Comparison of ENCODE assay signal across 16 cellular contexts in the genomic region with DNA sequence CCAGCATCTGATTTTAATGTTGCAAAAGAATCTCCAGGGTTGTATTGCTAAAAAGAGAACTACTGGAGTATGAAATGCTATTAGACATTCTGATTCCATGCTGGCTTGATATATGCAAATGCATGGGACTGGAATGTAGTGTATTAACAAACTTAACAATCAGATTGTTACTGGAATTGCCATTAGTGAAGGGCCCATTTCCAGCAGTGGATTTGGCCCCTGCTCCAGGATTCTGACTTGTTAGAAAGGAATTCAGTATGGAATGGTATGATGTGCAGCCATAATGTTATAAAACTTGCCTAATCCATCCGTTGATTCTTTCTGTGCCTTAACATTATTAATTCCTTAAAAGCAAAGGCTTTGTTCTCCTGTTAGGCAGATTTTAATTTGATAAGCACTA. TPM values are rescaled to one million over a fixed set of nuclear protein-coding genes. Genes with fewer than 3 reads are reported as not detected.
DNase-seq lines count a peak whose midpoint lies in the region; ATAC-seq, FAIRE-seq and TF ChIP-seq lines count a peak whose summit lies in the region.
"Had no signal": no experiment of that assay in that cellular context is flagged by ENCODE, and none has a peak within 500 bp of the region (broad histone marks: within the 10 kb centered on the region; RNA-seq: fewer than 3 reads in every experiment).

No MANE protein-coding gene starts in this region.

- H3K9me3 ChIP-seq in keratinocyte (ENCODE audit: control insufficient read depth, low read depth, low read length), result no peaks in the 10 kb centered on the region
- no peaks in the 10 kb centered on the region for H3K9me3 ChIP-seq in heart right ventricle
- no peaks in the 10 kb centered on the region for H3K9me3 ChIP-seq in PC-9 (ENCODE audit: insufficient read depth, low read depth)
- H3K9me3 ChIP-seq: A549 had no signal

- peak overlapping the region; percentile 20 for H3K4me2 ChIP-seq in keratinocyte (ENCODE audit: control insufficient read depth, extremely low read depth, insufficient read depth, low read depth, low read length)
- H3K4me2 ChIP-seq in PC-9, result no peak overlapping the region
- H3K4me2 ChIP-seq: A549 had no signal

- H3K4me1 Mint-ChIP-seq in HFFc6 (ENCODE audit: low read depth), result peaks cover 96% of the 10 kb centered on the region

- no peaks in the 10 kb centered on the region for H3K9me3 Mint-ChIP-seq in HFFc6
- H3K9me3 Mint-ChIP-seq: stimulated activated naive CD8-positive, alpha-beta T cell treated with anti-CD3 and anti-CD28 coated beads, Interleukin-15, Interleukin-2, amounts not matched to agents 100 ng/mL and 50 ng/mL, for 24 hours had no signal

- dilution Hi-C loops in keratinocyte (cut with MboI; ENCODE audit: extremely low pct_ligation_motif_present, low sequenced_read_pairs), result no loop called here

- no peaks in the 10 kb centered on the region for H3K9me2 ChIP-seq in PC-9 (ENCODE audit: insufficient read depth)

- FAIRE-seq in keratinocyte (lab: Jason Lieb, UNC), result peak; percentile 87
- FAIRE-seq: A549 had no signal

- H3K27me3 ChIP-seq in brain microvascular endothelial cell (replicated peaks) (no peaks in the 10 kb centered on the region), keratinocyte (ENCODE audit: control insufficient read depth, extremely low read depth, insufficient read depth, low read length) (no peaks in the 10 kb centered on the region), heart right ventricle (no peaks in the 10 kb centered on the region), PC-9 (ENCODE audit: insufficient read depth, low read depth) (no peaks in the 10 kb centered on the region)
- H3K27me3 ChIP-seq: cardiac muscle cell had no signal

- peaks cover 15% of the 10 kb centered on the region for H3K4me1 ChIP-seq in keratinocyte (ENCODE audit: control insufficient read depth, extremely low read depth, insufficient read depth, low read length)
- peaks cover 0 to 51% (median 7%) of the 10 kb centered on the region in 9 donors for H3K4me1 ChIP-seq in heart right ventricle
- no peaks in the 10 kb centered on the region for H3K4me1 ChIP-seq in PC-9 (replicated peaks; ENCODE audit: insufficient read depth)
- H3K4me1 ChIP-seq: A549 had no signal

- in situ Hi-C loops in ACHN (cut with HindIII; ENCODE audit: low pct_ligation_motif_present, low pct_unique_long_range_greater_than_20kb, low sequenced_read_pairs) (no loop called here), brain microvascular endothelial cell (cut with HindIII; ENCODE audit: low pct_ligation_motif_present, low sequenced_read_pairs) (no loop called here)

- peak overlapping the region; percentile 71 for H3K27ac Mint-ChIP-seq in HFFc6
- H3K27ac Mint-ChIP-seq: stimulated activated naive CD8-positive, alpha-beta T cell treated with anti-CD3 and anti-CD28 coated beads, Interleukin-15, Interleukin-2, amounts not matched to agents 100 ng/mL and 50 ng/mL, for 24 hours had no signal

- TF ChIP-seq CTCF in HFFc6 (IDR thresholded peaks at IDR 0.05) (no peak), brain microvascular endothelial cell (IDR thresholded peaks at IDR 0.05; ENCODE audit: low read depth, low read length, missing control alignments) (no peak), keratinocyte (optimal IDR thresholded peaks at IDR 0.05 in 1 of 3, IDR thresholded peaks at IDR 0.05 in 1 of 3, conservative IDR thresholded peaks at IDR 0.05 in 1 of 3; ENCODE audit: extremely low read depth in 1 of 3, insufficient read depth in 2 of 3, low read length in 3 of 3) (no peak), heart right ventricle (IDR thresholded peaks at IDR 0.05) (no peak), PC-9 (conservative IDR thresholded peaks at IDR 0.05) (no peak)

- POLR2A ChIA-PET in PC-9 (lab: Charles Lee; ENCODE audit: unreplicated experiment), result no interaction called here

- ATAC-seq in heart right ventricle, result no peak
- ATAC-seq: A549 had no signal

- intact Hi-C loops in heart right ventricle (cut with DNase I) (loop anchor here in 1 of 10 donors (10.0 kb wide), 1 partner anchor 64 kb away; no protein-coding TSS in a partner anchor), PC-9 (cut with micrococcal nuclease; ENCODE audit: unreplicated experiment) (no loop called here)

- H3K4me3 ChIP-seq in brain microvascular endothelial cell (ENCODE audit: low read depth, low read length) (no peak overlapping the region), keratinocyte (ENCODE audit: control insufficient read depth in 2 of 3, extremely low read depth in 1 of 3, insufficient read depth in 2 of 3, low read depth in 1 of 3, low read length in 3 of 3) (no peak overlapping the region), heart right ventricle (no peak overlapping the region), PC-9 (no peak overlapping the region)
- H3K4me3 ChIP-seq: A549, cardiac muscle cell, skin epidermis had no signal

- DNase-seq in ACHN (peak; percentile 7), HFFc6 (peak; percentile 90), brain microvascular endothelial cell (peak; percentile 2), keratinocyte (ENCODE audit: low read depth, low spot score) (no peak), NCI-H146 treated with DMSO at 0.1 percent for 48 hours (lab: John Stamatoyannopoulos, UW; ENCODE audit: unreplicated experiment) (no peak), heart right ventricle (no peak), PC-9 (no peak)
- no peak for DNase-seq in activated CD4-positive, alpha-beta T cell treated with anti-CD3 and anti-CD28 coated beads, Interleukin-2, amount 50 U/mL, for 48 hours
- DNase-seq: activated gamma-delta T cell, mammary epithelial cell, NCI-H1048 had no signal

- H2AFZ ChIP-seq in keratinocyte (ENCODE audit: control insufficient read depth, low read length), result no peak overlapping the region
- no peak overlapping the region for H2AFZ ChIP-seq in PC-9

- CTCF ChIA-PET in PC-9 (lab: Charles Lee), result no interaction called here

- H3K27ac ChIP-seq in brain microvascular endothelial cell (no peak overlapping the region), keratinocyte (ENCODE audit: control insufficient read depth, insufficient read depth, low read length) (no peak overlapping the region), heart right ventricle (no peak overlapping the region), PC-9 (no peak overlapping the region)
- H3K27ac ChIP-seq: A549, cardiac muscle cell, VCaP had no signal

- H4K20me1 ChIP-seq in keratinocyte (ENCODE audit: control insufficient read depth, extremely low read depth, insufficient read depth, low read length) (no peaks in the 10 kb centered on the region), PC-9 (ENCODE audit: insufficient read depth) (peaks cover 21% of the 10 kb centered on the region)

- no peaks in the 10 kb centered on the region for H3K27me3 Mint-ChIP-seq in HFFc6 (ENCODE audit: insufficient read depth)
- H3K27me3 Mint-ChIP-seq: stimulated activated naive CD8-positive, alpha-beta T cell treated with anti-CD3 and anti-CD28 coated beads, Interleukin-15, Interleukin-2, amounts not matched to agents 100 ng/mL and 50 ng/mL, for 24 hours had no signal

- 80 to 89% methylated on average over 1 of the region's 1 CpG for WGBS in heart right ventricle, 2 donors

- H3K79me2 ChIP-seq in keratinocyte (ENCODE audit: control insufficient read depth, insufficient read depth, low read length) (peaks cover 10% of the 10 kb centered on the region), PC-9 (ENCODE audit: low read depth) (peaks cover 12% of the 10 kb centered on the region)

- no peak overlapping the region for H3K9ac ChIP-seq in keratinocyte (ENCODE audit: control insufficient read depth, extremely low read depth, insufficient read depth, low read length)

- H3K36me3 ChIP-seq in brain microvascular endothelial cell (replicated peaks), result no peaks in the 10 kb centered on the region
- peaks cover 15 to 19% of the 10 kb centered on the region in 2 experiments for H3K36me3 ChIP-seq in keratinocyte (ENCODE audit: control insufficient read depth in 2 of 2, extremely low read depth in 1 of 2, insufficient read depth in 2 of 2, low read length in 2 of 2)
- peaks cover 0 to 84% (median 42%) of the 10 kb centered on the region in 9 donors for H3K36me3 ChIP-seq in heart right ventricle
- peaks cover 48% of the 10 kb centered on the region for H3K36me3 ChIP-seq in PC-9 (ENCODE audit: low read depth)

- H3K36me3 Mint-ChIP-seq in HFFc6 (ENCODE audit: low read depth), result peaks cover 64% of the 10 kb centered on the region

- no peaks in the 10 kb centered on the region for H3F3A ChIP-seq in PC-9 (ENCODE audit: insufficient read depth, low read depth)

- BruUV-seq in PC-9 (replicated peaks; lab: Mats Ljungman, UMichigan), result no TSS peak

- H3K9me1 ChIP-seq in keratinocyte (ENCODE audit: control insufficient read depth, extremely low read depth, insufficient read depth, low read length), result no peaks in the 10 kb centered on the region

- peak overlapping the region; percentile 32; the same call in 1 of the 2 replicates for H3K4me3 Mint-ChIP-seq in HFFc6
- H3K4me3 Mint-ChIP-seq: stimulated activated naive CD8-positive, alpha-beta T cell treated with anti-CD3 and anti-CD28 coated beads, Interleukin-15, Interleukin-2, amounts not matched to agents 100 ng/mL and 50 ng/mL, for 24 hours had no signal

RNA-seq across cellular contexts. Expression of gene ARRDC4, which starts 7.9 kb away (rescaled TPM):
- 10 to 100 TPM; 20.2 to 60.1 (median 23.8) TPM for total RNA-seq in HFFc6 (2021; fragmentation: NEBNext Ultra II Directional; extraction: Animal tissue kit (Norgen Biotek cat#: 25700))
- polyA plus RNA-seq in keratinocyte (21.0 to 34.6 TPM (median 23.1 TPM) in 3 replicates), heart right ventricle (10 to 100 TPM in 1 of 2 donors, 1 to 10 TPM in 1; 8.2 to 16.4 TPM)
- polyA plus RNA-seq in keratinocyte (2011; ENCODE audit: low read depth), result 19.7 TPM
- 23.0 and 46.4 TPM in 2 replicates for polyA plus RNA-seq in keratinocyte (2011; cell fraction: cytosol; rRNA removed)
- polyA plus RNA-seq in keratinocyte (2011; cell fraction: nucleus; rRNA removed), result 24.7 and 40.9 TPM in 2 replicates
- polyA plus RNA-seq in keratinocyte (2012; ENCODE audit: low replicate concordance), result 16.4 and 28.7 TPM in 2 replicates
- polyA minus RNA-seq in keratinocyte, result 7.6 to 23.1 TPM (median 17.1 TPM) in 3 replicates
- 22.8 TPM for polyA minus RNA-seq in keratinocyte (2011; cell fraction: cytosol; rRNA and poly(A)+ RNA removed)
- polyA minus RNA-seq in keratinocyte (2011; cell fraction: nucleus; rRNA and poly(A)+ RNA removed), result 18.9 and 22.9 TPM in 2 replicates
- total RNA-seq in heart right ventricle (10 to 100 TPM in 9 of 10 donors, 1 to 10 TPM in 1; 9.4 to 26.4 (median 14.5) TPM), PC-9 (2021) (5.7 and 6.9 TPM in 2 replicates)

Comparison
In these comparisons a context has a peak if more than half of its experiments do, and no peak if none do; other contexts are left out.
1. DNase-seq: peak in ACHN (single experiment), HFFc6 (single experiment) and brain microvascular endothelial cell (single experiment); none in keratinocyte (single experiment), NCI-H146 treated with DMSO at 0.1 percent for 48 hours (single experiment), activated CD4-positive, alpha-beta T cell treated with anti-CD3 and anti-CD28 coated beads, Interleukin-2, amount 50 U/mL, for 48 hours (0 of 2), heart right ventricle (0 of 2) and PC-9 (0 of 2).